In genomic region chr20:32598606-32599005, GRCh38 we compare ENCODE assay signal across 15 cellular contexts. TPM values are rescaled to one million over a fixed set of nuclear protein-coding genes. Genes with fewer than 3 reads are reported as not detected.
DNase-seq lines count a peak whose midpoint lies in the region; ATAC-seq, FAIRE-seq and TF ChIP-seq lines count a peak whose summit lies in the region.
"Had no signal": no experiment of that assay in that cellular context is flagged by ENCODE, and none has a peak within 500 bp of the region (broad histone marks: within the 10 kb centered on the region; RNA-seq: fewer than 3 reads in every experiment).

No MANE protein-coding gene starts in this region.

- H3F3A ChIP-seq in neural progenitor cell (ENCODE audit: low read depth) = no peaks in the 10 kb centered on the region

- peaks cover 8% of the 10 kb centered on the region for H3K4me1 ChIP-seq in HepG2 (ENCODE audit: insufficient read depth, low read length)
- H3K4me1 ChIP-seq in right lobe of liver = no peaks in the 10 kb centered on the region
- no peaks in the 10 kb centered on the region for H3K4me1 ChIP-seq in neural progenitor cell
- H3K4me1 ChIP-seq in left lung = peaks cover 0 to 3% of the 10 kb centered on the region in 2 donors

- in situ Hi-C loops in HepG2 (cut with HindIII; ENCODE audit: extremely low pct_ligation_motif_present, low pct_unique_long_range_greater_than_20kb) = no loop called here

- H3K27me3 ChIP-seq in HepG2 (ENCODE audit: control insufficient read depth in 1 of 2, insufficient read depth in 2 of 2, low read length in 2 of 2) (peaks cover 23 to 67% of the 10 kb centered on the region in 2 experiments), right lobe of liver (no peaks in the 10 kb centered on the region), neural progenitor cell (no peaks in the 10 kb centered on the region), left lung (no peaks in the 10 kb centered on the region)

- no peak for TF ChIP-seq RAD21 in HepG2 (CRISPR knock-in tag; IDR thresholded peaks at IDR 0.05)

- no peaks in the 10 kb centered on the region for H3K27me3 Mint-ChIP-seq in T-helper 17 cell
- peaks cover 17% of the 10 kb centered on the region for H3K27me3 Mint-ChIP-seq in neural progenitor cell (ENCODE audit: insufficient read depth, low read depth)
- H3K27me3 Mint-ChIP-seq: B cell; CD4-positive, alpha-beta T cell had no signal

- H3K36me3 Mint-ChIP-seq in T-helper 17 cell (ENCODE audit: low read depth) (no peaks in the 10 kb centered on the region), neural progenitor cell (no peaks in the 10 kb centered on the region)

- H2AFZ ChIP-seq in HepG2 (ENCODE audit: low read length) = no peak overlapping the region
- no peak overlapping the region for H2AFZ ChIP-seq in neural progenitor cell (replicated peaks)

- H3K36me3 ChIP-seq in HepG2 (replicated peaks in 1 of 2; ENCODE audit: control insufficient read depth in 1 of 2, insufficient read depth in 2 of 2, low read length in 2 of 2) (no peaks in the 10 kb centered on the region), right lobe of liver (no peaks in the 10 kb centered on the region), neural progenitor cell (no peaks in the 10 kb centered on the region), left lung (no peaks in the 10 kb centered on the region)

- H3K9me3 Mint-ChIP-seq in neural progenitor cell = no peaks in the 10 kb centered on the region
- H3K9me3 Mint-ChIP-seq: CD4-positive, alpha-beta T cell; H9 had no signal

- TF ChIP-seq CTCF in HepG2 (CRISPR knock-in tag; IDR thresholded peaks at IDR 0.05) = no peak
- TF ChIP-seq CTCF in right lobe of liver (IDR thresholded peaks at IDR 0.05) = no peak
- TF ChIP-seq CTCF in neural progenitor cell (IDR thresholded peaks at IDR 0.05) = no peak
- no peak for TF ChIP-seq CTCF in left lung (IDR thresholded peaks at IDR 0.05)

- DNase-seq in HepG2 (ENCODE audit: low spot score) (no peak), right lobe of liver (no peak), T-helper 17 cell (no peak), neural progenitor cell (ENCODE audit: low spot score) (no peak), NK-92 (lab: John Stamatoyannopoulos, UW; ENCODE audit: unreplicated experiment) (no peak), left lung (no peak)
- DNase-seq: C1 segment of cervical spinal cord; Calu3; CD4-positive, alpha-beta T cell; DMS 273 treated with DMSO at 0.1 percent for 48 hours; H9 had no signal

- FAIRE-seq in HepG2 (lab: Jason Lieb, UNC) = no peak
- FAIRE-seq: A204.1, HTR-8/SVneo had no signal

- H3K4me2 ChIP-seq in HepG2 (ENCODE audit: low read depth, low read length) = no peak overlapping the region
- H3K4me2 ChIP-seq in neural progenitor cell = no peak overlapping the region

- H4K20me1 ChIP-seq in HepG2 (ENCODE audit: insufficient read depth, low read length) (no peaks in the 10 kb centered on the region), neural progenitor cell (ENCODE audit: low read depth) (no peaks in the 10 kb centered on the region)

- POLR2A ChIA-PET in HepG2 (lab: Yijun Ruan, JAX) = no interaction called here

- H3K79me2 ChIP-seq in HepG2 (ENCODE audit: insufficient read depth, low read length) = no peaks in the 10 kb centered on the region
- no peaks in the 10 kb centered on the region for H3K79me2 ChIP-seq in neural progenitor cell (ENCODE audit: low read depth)

- H3K4me3 Mint-ChIP-seq in T-helper 17 cell = no peak overlapping the region
- no peak overlapping the region for H3K4me3 Mint-ChIP-seq in neural progenitor cell
- H3K4me3 Mint-ChIP-seq: B cell; CD4-positive, alpha-beta T cell; H9 had no signal

- no TSS peak for BruUV-seq in HepG2 (replicated peaks; lab: Mats Ljungman, UMichigan)

- CTCF ChIA-PET in HepG2 (lab: Yijun Ruan, JAX; ENCODE audit: low intra/inter-chr PET ratio, low total read pairs) = no interaction called here

- TF ChIP-seq EP300 in HepG2 (IDR thresholded peaks at IDR 0.05; ENCODE audit: low read depth in 2 of 2, low read length in 2 of 2) = no peak
- TF ChIP-seq EP300 in HepG2 (CRISPR knock-in tag; IDR thresholded peaks at IDR 0.05; ENCODE audit: borderline replicate concordance) = no peak

- 12% methylated on average over 2 of the region's 7 CpGs for WGBS in HepG2 (ENCODE audit: low lambda C conversion rate)
- 10% methylated on average over 2 of the region's 7 CpGs for WGBS in right lobe of liver (ENCODE audit: insufficient coverage, low coverage, low lambda C conversion rate, missing lambda C conversion rate)

- H3K27ac ChIP-seq in HepG2 (ENCODE audit: extremely low read length, insufficient read depth, low read length) (no peak overlapping the region), right lobe of liver (no peak overlapping the region), neural progenitor cell (no peak overlapping the region), left lung (no peak overlapping the region)

- H3K9me3 ChIP-seq in HepG2 (ENCODE audit: low read length) (no peaks in the 10 kb centered on the region), right lobe of liver (no peaks in the 10 kb centered on the region), T-helper 17 cell (ENCODE audit: control insufficient read depth, low read length, poor library complexity, severe bottlenecking) (no peaks in the 10 kb centered on the region), neural progenitor cell (ENCODE audit: low read depth) (no peaks in the 10 kb centered on the region), left lung (no peaks in the 10 kb centered on the region)

- intact Hi-C loops in HepG2 (cut with micrococcal nuclease; ENCODE audit: unreplicated experiment) (no loop called here), right lobe of liver (cut with DNase I) (no loop called here), left lung (cut with DNase I) (no loop called here)

- peak overlapping the region; percentile 14 for H3K27ac Mint-ChIP-seq in T-helper 17 cell
- peak overlapping the region; percentile 82 for H3K27ac Mint-ChIP-seq in neural progenitor cell
- H3K27ac Mint-ChIP-seq: CD4-positive, alpha-beta T cell had no signal

- H3K9ac ChIP-seq in HepG2 (ENCODE audit: insufficient read depth, low read depth, low read length) (no peak overlapping the region), neural progenitor cell (no peak overlapping the region)

- H3K4me3 ChIP-seq in HepG2 (replicated peaks in 1 of 3; ENCODE audit: insufficient read depth in 1 of 3, low read depth in 2 of 3, low read length in 3 of 3) (no peak overlapping the region), right lobe of liver (no peak overlapping the region), neural progenitor cell (no peak overlapping the region), left lung (no peak overlapping the region)

- peaks cover 2% of the 10 kb centered on the region for H3K4me1 Mint-ChIP-seq in T-helper 17 cell
- peaks cover 2% of the 10 kb centered on the region for H3K4me1 Mint-ChIP-seq in neural progenitor cell

- TF ChIP-seq POLR2A in HepG2 (IDR thresholded peaks at IDR 0.05; ENCODE audit: insufficient read depth in 1 of 2, low read depth in 2 of 2, low read length in 2 of 2) (no peak), right lobe of liver (IDR thresholded peaks at IDR 0.05) (no peak)

- ATAC-seq in HepG2 = no peak; the same call in 2 of the 3 replicates
- ATAC-seq in right lobe of liver = no peak
- no peak for ATAC-seq in T-helper 17 cell
- ATAC-seq in HG03196 (IDR thresholded peaks at IDR 0.05; ENCODE audit: unreplicated experiment) = no peak
- ATAC-seq in left lung = no peak

RNA-seq across cellular contexts. Expression of gene NOL4L, which starts 13.5 kb away (rescaled TPM):
- 16.6 and 16.9 TPM in 2 replicates for total RNA-seq in HepG2 (2016; rRNA removed; fragmentation: Illumina TruSeq; extraction: Trizol)
- total RNA-seq in HepG2 (2016; cell fraction: cytosol; rRNA removed; fragmentation: Illumina TruSeq; extraction: Trizol; ENCODE audit: low read depth) = 19.2 and 19.4 TPM in 2 replicates
- 14.6 and 17.1 TPM in 2 replicates for total RNA-seq in HepG2 (2016; cell fraction: insoluble cytoplasmic fraction; rRNA removed; fragmentation: Illumina TruSeq; extraction: Trizol)
- total RNA-seq in HepG2 (2016; cell fraction: membrane; rRNA removed; fragmentation: Illumina TruSeq; extraction: Trizol) = 21.3 and 24.1 TPM in 2 replicates
- 21.2 and 22.3 TPM in 2 replicates for total RNA-seq in HepG2 (2016; cell fraction: nucleus; rRNA removed; fragmentation: Illumina TruSeq; extraction: Trizol)
- polyA plus RNA-seq in HepG2 (2011; rRNA removed) = 35.4 and 38.7 TPM in 2 replicates
- 16.5 and 20.9 TPM in 2 replicates for polyA plus RNA-seq in HepG2 (2011; cell fraction: cytosol; rRNA removed)
- polyA plus RNA-seq in HepG2 (2011; cell fraction: nucleus; rRNA removed) = 91.0 and 107 TPM in 2 replicates
- polyA plus RNA-seq in HepG2 (2012) = 36.0 and 39.2 TPM in 2 replicates
- polyA plus RNA-seq in HepG2 (2016; cell fraction: cytosol; fragmentation: Illumina TruSeq; extraction: Trizol; ENCODE audit: low read depth) = 35.0 and 39.6 TPM in 2 replicates
- polyA plus RNA-seq in HepG2 (2016; cell fraction: insoluble cytoplasmic fraction; fragmentation: Illumina TruSeq; extraction: Trizol; ENCODE audit: low read depth) = 21.6 and 26.9 TPM in 2 replicates
- polyA plus RNA-seq in HepG2 (2016; cell fraction: membrane; fragmentation: Illumina TruSeq; extraction: Trizol; ENCODE audit: low read depth) = 31.2 and 32.6 TPM in 2 replicates
- 57.5 and 60.6 TPM in 2 replicates for polyA plus RNA-seq in HepG2 (2016; cell fraction: nucleus; fragmentation: Illumina TruSeq; extraction: Trizol; ENCODE audit: insufficient read depth, low read depth)
- 6.7 and 47.8 TPM in 2 replicates for polyA minus RNA-seq in HepG2 (2011; rRNA and poly(A)+ RNA removed; ENCODE audit: low replicate concordance)
- polyA minus RNA-seq in HepG2 (2011; cell fraction: cytosol; rRNA and poly(A)+ RNA removed) = 28.0 and 37.6 TPM in 2 replicates
- polyA minus RNA-seq in HepG2 (2011; cell fraction: nucleus; rRNA and poly(A)+ RNA removed) = 30.5 and 30.6 TPM in 2 replicates
- 1 to 10 TPM; 4.3 to 6.5 (median 5.7) TPM for total RNA-seq in right lobe of liver
- total RNA-seq in T-helper 17 cell = 10 to 100 TPM; 60.9 to 62.9 TPM
- total RNA-seq in neural progenitor cell (ENCODE audit: low replicate concordance) = 11.9 and 25.6 TPM in 2 replicates
- 10 to 100 TPM; 16.7 to 19.2 TPM for total RNA-seq in left lung
